10 cellular contexts compared by ENCODE assay signal in the genomic region with DNA sequence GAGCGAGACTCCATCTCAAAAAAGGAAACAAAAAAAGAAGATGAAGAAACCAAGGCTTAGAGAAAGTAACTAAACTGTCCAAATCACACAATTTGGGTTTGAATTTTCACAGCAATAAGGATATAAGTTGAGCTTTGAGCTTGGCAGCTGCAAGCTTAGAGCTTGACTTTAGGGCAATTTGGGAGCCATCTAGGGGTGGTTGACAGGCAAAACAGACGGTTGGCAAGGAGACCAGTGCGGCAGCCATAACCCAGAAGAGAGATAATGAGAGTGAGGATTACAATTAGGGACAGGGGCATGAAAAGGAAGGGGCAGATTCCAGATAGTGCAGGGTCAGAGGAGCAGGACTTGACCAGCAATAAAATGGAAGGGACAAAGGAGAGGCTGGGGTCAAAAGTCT.
A peak's percentile ranks its signal among the peaks of the same experiment; 100 is the strongest.
DNase-seq lines count a peak whose midpoint lies in the region; ATAC-seq and TF ChIP-seq lines count a peak whose summit lies in the region.
"Had no signal": no experiment of that assay in that cellular context is flagged by ENCODE, and none has a peak within 500 bp of the region (broad histone marks: within the 10 kb centered on the region; RNA-seq: fewer than 3 reads in every experiment).

No MANE protein-coding gene starts in this region.

- WGBS in SK-N-SH (ENCODE audit: low lambda C conversion rate) = 30% methylated on average over 3 of the region's 3 CpGs
- 50% methylated on average over 3 of the region's 3 CpGs for WGBS in prostate gland

- H3K9me3 Mint-ChIP-seq in activated CD4-positive, alpha-beta T cell treated with anti-CD3 and anti-CD28 coated beads, Interleukin-2, amount 10 ng/mL, durations not matched to agents 24 days and 14 days = no peaks in the 10 kb centered on the region

- no peak overlapping the region for H3K4me3 Mint-ChIP-seq in activated CD4-positive, alpha-beta T cell treated with anti-CD3 and anti-CD28 coated beads, Interleukin-2, amount 10 ng/mL, durations not matched to agents 24 days and 14 days
- H3K4me3 Mint-ChIP-seq: CD4-positive, CD25-positive, alpha-beta regulatory T cell had no signal

- H3K4me3 ChIP-seq in SK-N-SH (ENCODE audit: low read depth in 2 of 2, low read length in 1 of 2) (no peak overlapping the region), neural cell (ENCODE audit: low read length) (no peak overlapping the region), prostate gland (no peak overlapping the region)

- H3K9ac ChIP-seq in SK-N-SH (no peak overlapping the region), neural cell (ENCODE audit: low read length) (no peak overlapping the region)

- peak; percentile 24 for DNase-seq in activated CD4-positive, alpha-beta T cell treated with anti-CD3 and anti-CD28 coated beads for 48 hours
- DNase-seq in activated CD4-positive, alpha-beta T cell treated with anti-CD3 and anti-CD28 coated beads, Interleukin-2, amount 10 ng/mL, durations not matched to agents 24 days and 14 days = no peak
- DNase-seq in SK-N-SH = peak; percentile 51
- DNase-seq in activated gamma-delta T cell (lab: John Stamatoyannopoulos, UW) = no peak
- DNase-seq in prostate gland (ENCODE audit: low spot score) = no peak
- DNase-seq: effector CD8-positive, alpha-beta T cell had no signal

- H3K36me3 Mint-ChIP-seq in activated CD4-positive, alpha-beta T cell treated with anti-CD3 and anti-CD28 coated beads, Interleukin-2, amount 10 ng/mL, durations not matched to agents 24 days and 14 days (ENCODE audit: low read depth) = no peaks in the 10 kb centered on the region
- H3K36me3 Mint-ChIP-seq: CD4-positive, CD25-positive, alpha-beta regulatory T cell had no signal

- H3K9me3 ChIP-seq in SK-N-SH = no peaks in the 10 kb centered on the region
- H3K9me3 ChIP-seq in neural cell (ENCODE audit: low read length) = no peaks in the 10 kb centered on the region
- no peaks in the 10 kb centered on the region for H3K9me3 ChIP-seq in prostate gland

- TF ChIP-seq EP300 in SK-N-SH (IDR thresholded peaks at IDR 0.05; ENCODE audit: borderline replicate concordance in 1 of 2, low read depth in 1 of 2, low read length in 1 of 2) (no peak), neural cell (conservative IDR thresholded peaks at IDR 0.05; ENCODE audit: poor library complexity, severe bottlenecking) (no peak)

- POLR2A ChIA-PET in SK-N-SH (lab: Yijun Ruan, JAX) = interaction anchor here (0.7 kb wide), 1 partner anchor 700 kb away, joined by 3 read pairs; no protein-coding TSS in a partner anchor

- H3K79me2 ChIP-seq in SK-N-SH (ENCODE audit: insufficient read depth) (no peaks in the 10 kb centered on the region), neural cell (replicated peaks; ENCODE audit: insufficient read depth, low read length) (no peaks in the 10 kb centered on the region)

- H3K4me1 ChIP-seq in SK-N-SH (ENCODE audit: control insufficient read depth in 1 of 2, insufficient read depth in 2 of 2, low read depth in 1 of 2, low read length in 1 of 2) (no peaks in the 10 kb centered on the region; a peak in 1 of 4 replicates), prostate gland (replicated peaks) (no peaks in the 10 kb centered on the region)

- H3K27ac Mint-ChIP-seq in activated CD4-positive, alpha-beta T cell treated with anti-CD3 and anti-CD28 coated beads, Interleukin-2, amount 10 ng/mL, durations not matched to agents 24 days and 14 days = no peak overlapping the region
- H3K27ac Mint-ChIP-seq: CD4-positive, CD25-positive, alpha-beta regulatory T cell had no signal

- H3K27me3 ChIP-seq in SK-N-SH (ENCODE audit: insufficient read depth) (no peaks in the 10 kb centered on the region), neural cell (ENCODE audit: insufficient read depth, low read depth, low read length) (no peaks in the 10 kb centered on the region), prostate gland (replicated peaks; ENCODE audit: insufficient read depth) (no peaks in the 10 kb centered on the region)

- TF ChIP-seq CTCF in SK-N-SH (IDR thresholded peaks at IDR 0.05) (peak; percentile 11; the same call in 1 of the 2 replicates), neural cell (IDR thresholded peaks at IDR 0.05; ENCODE audit: poor library complexity, severe bottlenecking) (peak; percentile 15), prostate gland (IDR thresholded peaks at IDR 0.05) (no peak)

- H4K20me1 ChIP-seq in SK-N-SH (ENCODE audit: insufficient read depth) (no peaks in the 10 kb centered on the region), neural cell (ENCODE audit: insufficient read depth) (no peaks in the 10 kb centered on the region)

- H3K36me3 ChIP-seq in SK-N-SH (replicated peaks in 1 of 2; ENCODE audit: control insufficient read depth in 1 of 2, insufficient read depth in 2 of 2, low read length in 1 of 2) (no peaks in the 10 kb centered on the region), neural cell (ENCODE audit: insufficient read depth, low read length) (no peaks in the 10 kb centered on the region), prostate gland (no peaks in the 10 kb centered on the region)

- intact Hi-C loops in activated CD4-positive, alpha-beta T cell treated with anti-CD3 and anti-CD28 coated beads, Interleukin-2, amount 10 ng/mL, durations not matched to agents 24 days and 14 days (cut with micrococcal nuclease) = no loop called here
- intact Hi-C loops in prostate gland (cut with DNase I) = no loop called here

- peaks cover 18% of the 10 kb centered on the region for H3K4me1 Mint-ChIP-seq in activated CD4-positive, alpha-beta T cell treated with anti-CD3 and anti-CD28 coated beads, Interleukin-2, amount 10 ng/mL, durations not matched to agents 24 days and 14 days

- no peak overlapping the region for H3K4me2 ChIP-seq in SK-N-SH
- H3K4me2 ChIP-seq in neural cell (ENCODE audit: low read length) = no peak overlapping the region

- TF ChIP-seq POLR2A in prostate gland (IDR thresholded peaks at IDR 0.05) = no peak

- H3F3A ChIP-seq in SK-N-SH (replicated peaks; ENCODE audit: insufficient read depth) (no peaks in the 10 kb centered on the region), neural cell (ENCODE audit: insufficient read depth, low read length, poor library complexity, severe bottlenecking) (no peaks in the 10 kb centered on the region)

- no peaks in the 10 kb centered on the region for H3K9me2 ChIP-seq in SK-N-SH
- H3K9me2 ChIP-seq in neural cell (ENCODE audit: insufficient read depth, low read length) = no peaks in the 10 kb centered on the region

- H3K27ac ChIP-seq in SK-N-SH (ENCODE audit: low read depth in 2 of 2, low read length in 1 of 2) (no peak overlapping the region), neural cell (ENCODE audit: low read length) (no peak overlapping the region), prostate gland (no peak overlapping the region)

- CTCF ChIA-PET in SK-N-SH (lab: Yijun Ruan, JAX) = interaction anchor here (0.6 to 1.8 kb wide), 7 partner anchors 10 to 889 kb away, joined by 3 to 8 read pairs (median 4); no protein-coding TSS in a partner anchor

- ATAC-seq in HG03521 (IDR thresholded peaks at IDR 0.05; ENCODE audit: unreplicated experiment) (peak; percentile 72), GM18517 (IDR thresholded peaks at IDR 0.05; ENCODE audit: unreplicated experiment) (no peak)

- H2AFZ ChIP-seq in SK-N-SH (ENCODE audit: low read depth) (no peak overlapping the region), neural cell (ENCODE audit: low read depth, low read length) (no peak overlapping the region)

- TF ChIP-seq RAD21 in SK-N-SH (IDR thresholded peaks at IDR 0.05; ENCODE audit: low read length) = peak; percentile 37
- TF ChIP-seq RAD21 in neural cell (conservative IDR thresholded peaks at IDR 0.05) = no peak

- H3K27me3 Mint-ChIP-seq in activated CD4-positive, alpha-beta T cell treated with anti-CD3 and anti-CD28 coated beads, Interleukin-2, amount 10 ng/mL, durations not matched to agents 24 days and 14 days = peaks cover 17% of the 10 kb centered on the region

TF ChIP-seq in SK-N-SH, 30 proteins besides CTCF, POLR2A, EP300 and RAD21 (continues in another document):
- TF ChIP-seq GABPA (IDR thresholded peaks at IDR 0.05; ENCODE audit: low read depth) (no peak), MEF2A (IDR thresholded peaks at IDR 0.05; ENCODE audit: borderline replicate concordance, low read depth) (no peak), SMC3 (IDR thresholded peaks at IDR 0.05; ENCODE audit: low read depth, low read length) (no peak), FOXM1 (IDR thresholded peaks at IDR 0.05; ENCODE audit: low read depth) (no peak)
- TF ChIP-seq, protein P1, sequence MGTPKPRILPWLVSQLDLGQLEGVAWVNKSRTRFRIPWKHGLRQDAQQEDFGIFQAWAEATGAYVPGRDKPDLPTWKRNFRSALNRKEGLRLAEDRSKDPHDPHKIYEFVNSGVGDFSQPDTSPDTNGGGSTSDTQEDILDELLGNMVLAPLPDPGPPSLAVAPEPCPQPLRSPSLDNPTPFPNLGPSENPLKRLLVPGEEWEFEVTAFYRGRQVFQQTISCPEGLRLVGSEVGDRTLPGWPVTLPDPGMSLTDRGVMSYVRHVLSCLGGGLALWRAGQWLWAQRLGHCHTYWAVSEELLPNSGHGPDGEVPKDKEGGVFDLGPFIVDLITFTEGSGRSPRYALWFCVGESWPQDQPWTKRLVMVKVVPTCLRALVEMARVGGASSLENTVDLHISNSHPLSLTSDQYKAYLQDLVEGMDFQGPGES (IDR thresholded peaks at IDR 0.05; ENCODE audit: low read depth, low read length) = no peak

TF ChIP-seq in neural cell, 6 proteins besides CTCF, POLR2A, EP300 and RAD21 (continues in another document):
- TF ChIP-seq, protein P2, sequence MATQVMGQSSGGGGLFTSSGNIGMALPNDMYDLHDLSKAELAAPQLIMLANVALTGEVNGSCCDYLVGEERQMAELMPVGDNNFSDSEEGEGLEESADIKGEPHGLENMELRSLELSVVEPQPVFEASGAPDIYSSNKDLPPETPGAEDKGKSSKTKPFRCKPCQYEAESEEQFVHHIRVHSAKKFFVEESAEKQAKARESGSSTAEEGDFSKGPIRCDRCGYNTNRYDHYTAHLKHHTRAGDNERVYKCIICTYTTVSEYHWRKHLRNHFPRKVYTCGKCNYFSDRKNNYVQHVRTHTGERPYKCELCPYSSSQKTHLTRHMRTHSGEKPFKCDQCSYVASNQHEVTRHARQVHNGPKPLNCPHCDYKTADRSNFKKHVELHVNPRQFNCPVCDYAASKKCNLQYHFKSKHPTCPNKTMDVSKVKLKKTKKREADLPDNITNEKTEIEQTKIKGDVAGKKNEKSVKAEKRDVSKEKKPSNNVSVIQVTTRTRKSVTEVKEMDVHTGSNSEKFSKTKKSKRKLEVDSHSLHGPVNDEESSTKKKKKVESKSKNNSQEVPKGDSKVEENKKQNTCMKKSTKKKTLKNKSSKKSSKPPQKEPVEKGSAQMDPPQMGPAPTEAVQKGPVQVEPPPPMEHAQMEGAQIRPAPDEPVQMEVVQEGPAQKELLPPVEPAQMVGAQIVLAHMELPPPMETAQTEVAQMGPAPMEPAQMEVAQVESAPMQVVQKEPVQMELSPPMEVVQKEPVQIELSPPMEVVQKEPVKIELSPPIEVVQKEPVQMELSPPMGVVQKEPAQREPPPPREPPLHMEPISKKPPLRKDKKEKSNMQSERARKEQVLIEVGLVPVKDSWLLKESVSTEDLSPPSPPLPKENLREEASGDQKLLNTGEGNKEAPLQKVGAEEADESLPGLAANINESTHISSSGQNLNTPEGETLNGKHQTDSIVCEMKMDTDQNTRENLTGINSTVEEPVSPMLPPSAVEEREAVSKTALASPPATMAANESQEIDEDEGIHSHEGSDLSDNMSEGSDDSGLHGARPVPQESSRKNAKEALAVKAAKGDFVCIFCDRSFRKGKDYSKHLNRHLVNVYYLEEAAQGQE (IDR thresholded peaks at IDR 0.05; ENCODE audit: borderline replicate concordance) = no peak
- TF ChIP-seq TAF1 (IDR thresholded peaks at IDR 0.05; ENCODE audit: low read depth) = no peak

Comparison
In these comparisons a context has a peak if more than half of its experiments do, and no peak if none do; other contexts are left out.
1. DNase-seq: peak in activated CD4-positive, alpha-beta T cell treated with anti-CD3 and anti-CD28 coated beads for 48 hours (single experiment) and SK-N-SH (single experiment); none in activated CD4-positive, alpha-beta T cell treated with anti-CD3 and anti-CD28 coated beads, Interleukin-2, amount 10 ng/mL, durations not matched to agents 24 days and 14 days (single experiment), activated gamma-delta T cell (single experiment) and prostate gland (single experiment).
2. CTCF ChIP-seq: peak in SK-N-SH (single experiment) and neural cell (single experiment); none in prostate gland (0 of 4).